In the genomic region with DNA sequence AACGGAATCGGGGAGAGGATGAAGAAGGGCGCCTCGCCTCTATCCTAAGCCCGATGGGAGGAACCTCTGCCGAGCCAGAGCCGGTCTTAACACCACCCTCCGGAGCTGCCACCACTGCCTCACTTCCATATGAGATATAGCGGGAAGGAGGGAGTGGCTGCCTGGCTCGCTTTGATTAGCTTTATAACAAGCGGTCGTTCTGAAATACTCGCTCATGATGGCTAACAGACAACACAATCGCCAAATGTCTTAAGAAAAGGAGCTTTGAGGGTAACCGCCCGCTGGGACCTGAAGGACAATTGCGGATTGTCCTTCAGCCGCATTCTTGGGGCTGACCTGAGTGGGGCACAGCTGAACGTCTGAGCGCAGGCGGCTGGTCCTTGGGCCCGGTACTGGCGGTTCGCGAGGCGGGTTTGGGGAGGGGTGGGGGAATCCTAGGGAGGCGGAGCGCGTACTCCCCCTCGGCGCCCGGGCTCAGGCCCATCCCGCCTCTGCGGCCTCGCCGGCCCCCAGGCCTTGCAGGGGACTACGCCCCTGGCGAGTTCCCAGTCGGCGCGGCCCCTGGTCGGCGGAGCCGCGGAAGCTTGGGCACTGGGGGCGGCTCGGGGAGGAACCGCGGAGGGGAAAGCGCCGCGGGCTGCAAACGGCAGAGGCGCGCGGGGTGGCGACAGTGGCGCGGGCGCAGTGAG, we compare ENCODE assay signal across 3 cellular contexts.
TF ChIP-seq lines count a peak whose summit lies in the region.

A gene with protein sequence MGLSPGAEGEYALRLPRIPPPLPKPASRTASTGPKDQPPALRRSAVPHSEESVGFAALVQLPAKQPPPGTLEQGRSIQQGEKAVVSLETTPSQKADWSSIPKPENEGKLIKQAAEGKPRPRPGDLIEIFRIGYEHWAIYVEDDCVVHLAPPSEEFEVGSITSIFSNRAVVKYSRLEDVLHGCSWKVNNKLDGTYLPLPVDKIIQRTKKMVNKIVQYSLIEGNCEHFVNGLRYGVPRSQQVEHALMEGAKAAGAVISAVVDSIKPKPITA (minus strand): TSS at position 617 of the 689 bp plus-strand sequence. CDS start 133 bp downstream, at position 484.

TF ChIP-seq in SK-N-SH, 30 proteins besides CTCF, POLR2A, EP300 and RAD21 (continued from another document and continues in another):
- TF ChIP-seq, protein P1, sequence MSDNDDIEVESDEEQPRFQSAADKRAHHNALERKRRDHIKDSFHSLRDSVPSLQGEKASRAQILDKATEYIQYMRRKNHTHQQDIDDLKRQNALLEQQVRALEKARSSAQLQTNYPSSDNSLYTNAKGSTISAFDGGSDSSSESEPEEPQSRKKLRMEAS (IDR thresholded peaks at IDR 0.05; ENCODE audit: low read depth) = no peak
- TF ChIP-seq NFIC (IDR thresholded peaks at IDR 0.05; ENCODE audit: borderline replicate concordance) (no peak), FOXJ3 (CRISPR knock-in tag; IDR thresholded peaks at IDR 0.05) (no peak), REST (IDR thresholded peaks at IDR 0.05; ENCODE audit: low read depth, low read length) (no peak), RCOR1 (IDR thresholded peaks at IDR 0.05; ENCODE audit: low read length) (no peak), RFX5 (IDR thresholded peaks at IDR 0.05; ENCODE audit: low read length) (no peak), MEF2A (IDR thresholded peaks at IDR 0.05; ENCODE audit: borderline replicate concordance, low read depth) (no peak), EZH2phosphoT487 (IDR thresholded peaks at IDR 0.05; ENCODE audit: borderline replicate concordance, low read depth) (no peak), POLR2AphosphoS5 (IDR thresholded peaks at IDR 0.05; ENCODE audit: low read depth, low read length) (no peak), MXI1 (IDR thresholded peaks at IDR 0.05; ENCODE audit: low read depth, low read length) (no peak), SIN3A (IDR thresholded peaks at IDR 0.05; ENCODE audit: borderline replicate concordance, low read depth, low read length) (no peak), RXRA (IDR thresholded peaks at IDR 0.05; ENCODE audit: borderline replicate concordance, low read depth) (no peak), GABPA (IDR thresholded peaks at IDR 0.05; ENCODE audit: low read depth) (no peak), FOSL2 (IDR thresholded peaks at IDR 0.05; ENCODE audit: borderline replicate concordance, low read depth) (no peak)

TF ChIP-seq in SK-N-SH treated with all-trans-retinoic acid at 6 μM for 48 hours, 23 proteins besides CTCF, POLR2A, EP300 and RAD21 (continued from another document):
- TF ChIP-seq, protein P2, sequence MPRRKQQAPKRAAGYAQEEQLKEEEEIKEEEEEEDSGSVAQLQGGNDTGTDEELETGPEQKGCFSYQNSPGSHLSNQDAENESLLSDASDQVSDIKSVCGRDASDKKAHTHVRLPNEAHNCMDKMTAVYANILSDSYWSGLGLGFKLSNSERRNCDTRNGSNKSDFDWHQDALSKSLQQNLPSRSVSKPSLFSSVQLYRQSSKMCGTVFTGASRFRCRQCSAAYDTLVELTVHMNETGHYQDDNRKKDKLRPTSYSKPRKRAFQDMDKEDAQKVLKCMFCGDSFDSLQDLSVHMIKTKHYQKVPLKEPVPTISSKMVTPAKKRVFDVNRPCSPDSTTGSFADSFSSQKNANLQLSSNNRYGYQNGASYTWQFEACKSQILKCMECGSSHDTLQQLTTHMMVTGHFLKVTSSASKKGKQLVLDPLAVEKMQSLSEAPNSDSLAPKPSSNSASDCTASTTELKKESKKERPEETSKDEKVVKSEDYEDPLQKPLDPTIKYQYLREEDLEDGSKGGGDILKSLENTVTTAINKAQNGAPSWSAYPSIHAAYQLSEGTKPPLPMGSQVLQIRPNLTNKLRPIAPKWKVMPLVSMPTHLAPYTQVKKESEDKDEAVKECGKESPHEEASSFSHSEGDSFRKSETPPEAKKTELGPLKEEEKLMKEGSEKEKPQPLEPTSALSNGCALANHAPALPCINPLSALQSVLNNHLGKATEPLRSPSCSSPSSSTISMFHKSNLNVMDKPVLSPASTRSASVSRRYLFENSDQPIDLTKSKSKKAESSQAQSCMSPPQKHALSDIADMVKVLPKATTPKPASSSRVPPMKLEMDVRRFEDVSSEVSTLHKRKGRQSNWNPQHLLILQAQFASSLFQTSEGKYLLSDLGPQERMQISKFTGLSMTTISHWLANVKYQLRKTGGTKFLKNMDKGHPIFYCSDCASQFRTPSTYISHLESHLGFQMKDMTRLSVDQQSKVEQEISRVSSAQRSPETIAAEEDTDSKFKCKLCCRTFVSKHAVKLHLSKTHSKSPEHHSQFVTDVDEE (CRISPR knock-in tag; IDR thresholded peaks at IDR 0.05) = no peak
- TF ChIP-seq ZFP3 (CRISPR knock-in tag; IDR thresholded peaks at IDR 0.05) (no peak), ZC3H10 (CRISPR knock-in tag; IDR thresholded peaks at IDR 0.05) (no peak), ZNF8 (CRISPR knock-in tag; IDR thresholded peaks at IDR 0.05) (no peak), ARNTL (CRISPR knock-in tag; IDR thresholded peaks at IDR 0.05; ENCODE audit: borderline replicate concordance, low read depth) (no peak), ZFP30 (CRISPR knock-in tag; IDR thresholded peaks at IDR 0.05) (no peak), CREB5 (CRISPR knock-in tag; IDR thresholded peaks at IDR 0.05; ENCODE audit: low read depth) (no peak), ESRRG (CRISPR knock-in tag; IDR thresholded peaks at IDR 0.05) (no peak)
- TF ChIP-seq, protein P3, sequence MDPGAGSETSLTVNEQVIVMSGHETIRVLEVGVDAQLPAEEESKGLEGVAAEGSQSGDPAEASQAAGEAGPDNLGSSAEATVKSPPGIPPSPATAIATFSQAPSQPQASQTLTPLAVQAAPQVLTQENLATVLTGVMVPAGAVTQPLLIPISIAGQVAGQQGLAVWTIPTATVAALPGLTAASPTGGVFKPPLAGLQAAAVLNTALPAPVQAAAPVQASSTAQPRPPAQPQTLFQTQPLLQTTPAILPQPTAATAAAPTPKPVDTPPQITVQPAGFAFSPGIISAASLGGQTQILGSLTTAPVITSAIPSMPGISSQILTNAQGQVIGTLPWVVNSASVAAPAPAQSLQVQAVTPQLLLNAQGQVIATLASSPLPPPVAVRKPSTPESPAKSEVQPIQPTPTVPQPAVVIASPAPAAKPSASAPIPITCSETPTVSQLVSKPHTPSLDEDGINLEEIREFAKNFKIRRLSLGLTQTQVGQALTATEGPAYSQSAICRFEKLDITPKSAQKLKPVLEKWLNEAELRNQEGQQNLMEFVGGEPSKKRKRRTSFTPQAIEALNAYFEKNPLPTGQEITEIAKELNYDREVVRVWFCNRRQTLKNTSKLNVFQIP (CRISPR knock-in tag; IDR thresholded peaks at IDR 0.05; ENCODE audit: borderline replicate concordance, low read depth) = no peak
- TF ChIP-seq, protein P4, sequence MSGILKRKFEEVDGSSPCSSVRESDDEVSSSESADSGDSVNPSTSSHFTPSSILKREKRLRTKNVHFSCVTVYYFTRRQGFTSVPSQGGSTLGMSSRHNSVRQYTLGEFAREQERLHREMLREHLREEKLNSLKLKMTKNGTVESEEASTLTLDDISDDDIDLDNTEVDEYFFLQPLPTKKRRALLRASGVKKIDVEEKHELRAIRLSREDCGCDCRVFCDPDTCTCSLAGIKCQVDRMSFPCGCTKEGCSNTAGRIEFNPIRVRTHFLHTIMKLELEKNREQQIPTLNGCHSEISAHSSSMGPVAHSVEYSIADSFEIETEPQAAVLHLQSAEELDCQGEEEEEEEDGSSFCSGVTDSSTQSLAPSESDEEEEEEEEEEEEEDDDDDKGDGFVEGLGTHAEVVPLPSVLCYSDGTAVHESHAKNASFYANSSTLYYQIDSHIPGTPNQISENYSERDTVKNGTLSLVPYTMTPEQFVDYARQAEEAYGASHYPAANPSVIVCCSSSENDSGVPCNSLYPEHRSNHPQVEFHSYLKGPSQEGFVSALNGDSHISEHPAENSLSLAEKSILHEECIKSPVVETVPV (CRISPR knock-in tag; IDR thresholded peaks at IDR 0.05) = no peak

TF ChIP-seq in liver, 16 proteins besides CTCF, POLR2A, EP300 and RAD21 (continued from another document):
- TF ChIP-seq EGR1 (IDR thresholded peaks at IDR 0.05; ENCODE audit: low read depth in 2 of 2) (no peak), SP1 (IDR thresholded peaks at IDR 0.05) (no peak), HNF4G (IDR thresholded peaks at IDR 0.05) (no peak), JUND (IDR thresholded peaks at IDR 0.05) (no peak), ATF3 (IDR thresholded peaks at IDR 0.05) (no peak), GABPA (IDR thresholded peaks at IDR 0.05 in 1 of 2, conservative IDR thresholded peaks at IDR 0.05 in 1 of 2) (no peak), HNF4A (conservative IDR thresholded peaks at IDR 0.05) (no peak), TAF1 (conservative IDR thresholded peaks at IDR 0.05) (no peak), REST (IDR thresholded peaks at IDR 0.05) (no peak), ZBTB33 (IDR thresholded peaks at IDR 0.05) (no peak)
- TF ChIP-seq, protein P1 (IDR thresholded peaks at IDR 0.05) = no peak
